ENCODE assay signal across 21 cellular contexts in the genomic region with DNA sequence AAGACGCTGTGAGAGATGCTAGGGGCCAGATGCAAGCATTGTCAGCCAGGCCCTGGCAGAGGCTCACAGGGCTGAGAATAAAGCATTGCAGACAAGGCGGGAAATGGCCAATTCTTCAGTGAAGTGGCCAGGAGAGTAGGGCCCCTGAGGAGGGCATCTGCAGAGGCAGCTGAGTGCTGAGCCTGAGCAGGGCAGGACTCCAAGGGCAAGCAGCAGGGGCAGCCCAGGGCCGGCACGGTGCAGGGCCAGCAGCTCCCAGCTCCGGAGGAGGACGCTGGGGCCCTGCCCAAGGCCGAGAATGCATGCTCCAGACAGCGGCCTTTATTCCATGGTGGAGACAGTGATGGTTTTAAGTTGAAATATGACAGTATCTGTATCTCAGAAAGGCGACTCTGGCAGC.
"Had no signal": no experiment of that assay in that cellular context is flagged by ENCODE, and none has a peak within 500 bp of the region (broad histone marks: within the 10 kb centered on the region; RNA-seq: fewer than 3 reads in every experiment).

No MANE protein-coding gene starts in this region.

- DNase-seq: activated B cell treated with CpG ODN at 0.5 μM for 24 hours; activated CD4-positive, alpha-beta memory T cell treated with anti-CD3 and anti-CD28 coated beads for 36 hours; activated CD4-positive, alpha-beta T cell treated with anti-CD3 and anti-CD28 coated beads for 1 hour; activated CD4-positive, alpha-beta T cell treated with anti-CD3 and anti-CD28 coated beads, Interleukin-2, amount 10 ng/mL, durations not matched to agents 7 days and 5 days; activated CD8-positive, alpha-beta memory T cell treated with anti-CD3 and anti-CD28 coated beads for 24 hours; activated gamma-delta T cell; activated naive CD4-positive, alpha-beta T cell treated with anti-CD3 and anti-CD28 coated beads for 36 hours; activated T-cell treated with anti-CD3 and anti-CD28 coated beads for 4 hours; activated T-cell treated with anti-CD3 and anti-CD28 coated beads, Interleukin-2, amount 50 U/mL, for 48 hours; amygdala; MM.1S; NCI-H1105; NCI-H1436; NCI-H187; NCI-H2081 treated with DMSO at 0.1 percent for 48 hours; NCI-H446; NCI-H524; SIG-M5; T-helper 17 cell; T-helper 9 cell had no signal

- ATAC-seq: activated T-helper 17 cell treated with anti-CD3 and anti-CD28 coated beads, Interleukin-2, amount 50 U/mL, for 72 hours; T-helper 17 cell had no signal
